15 cellular contexts compared by ENCODE assay signal in genomic region chrX:41877167-41877566, GRCh38. TPM values are rescaled to one million over a fixed set of nuclear protein-coding genes. Genes with fewer than 3 reads are reported as not detected.
DNase-seq lines count a peak whose midpoint lies in the region; ATAC-seq and TF ChIP-seq lines count a peak whose summit lies in the region.
"Had no signal": no experiment of that assay in that cellular context is flagged by ENCODE, and none has a peak within 500 bp of the region (broad histone marks: within the 10 kb centered on the region; RNA-seq: fewer than 3 reads in every experiment).

No MANE protein-coding gene starts in this region.

- no peak for TF ChIP-seq CTCF in testis (IDR thresholded peaks at IDR 0.05)

- H3K27me3 ChIP-seq in testis: no peaks in the 10 kb centered on the region

- TF ChIP-seq POLR2A in testis (IDR thresholded peaks at IDR 0.05): no peak

- H3K36me3 ChIP-seq in testis (ENCODE audit: low read depth, missing control alignments): no peaks in the 10 kb centered on the region

- in situ Hi-C loops in Caki2 (cut with HindIII; ENCODE audit: low pct_unique_long_range_greater_than_20kb, low sequenced_read_pairs): no loop called here

- H3K27ac ChIP-seq in testis: no peak overlapping the region

- no peaks in the 10 kb centered on the region for H3K27me3 Mint-ChIP-seq in activated naive CD4-positive, alpha-beta T cell treated with anti-CD3 and anti-CD28 coated beads, Interleukin-2, amount 50 U/mL, for 24 hours

- peaks cover 48% of the 10 kb centered on the region for H3K4me1 Mint-ChIP-seq in activated naive CD4-positive, alpha-beta T cell treated with anti-CD3 and anti-CD28 coated beads, Interleukin-2, amount 50 U/mL, for 24 hours

- H3K27ac Mint-ChIP-seq in activated naive CD4-positive, alpha-beta T cell treated with anti-CD3 and anti-CD28 coated beads, Interleukin-2, amount 50 U/mL, for 24 hours: peak overlapping the region; percentile 30
- H3K27ac Mint-ChIP-seq: CD14-positive monocyte, H9 had no signal

- peaks cover 5% of the 10 kb centered on the region for H3K36me3 Mint-ChIP-seq in activated naive CD4-positive, alpha-beta T cell treated with anti-CD3 and anti-CD28 coated beads, Interleukin-2, amount 50 U/mL, for 24 hours
- H3K36me3 Mint-ChIP-seq: CD14-positive monocyte had no signal

- ATAC-seq in GM19328 (IDR thresholded peaks at IDR 0.05; ENCODE audit: unreplicated experiment) (no peak), HG02798 (IDR thresholded peaks at IDR 0.05; ENCODE audit: poor library complexity, unreplicated experiment) (no peak)

- H3K4me1 ChIP-seq in testis: no peaks in the 10 kb centered on the region

- intact Hi-C loops in testis (cut with DNase I; ENCODE audit: low total_unique reads): no loop called here

- H3K9me3 ChIP-seq in testis: no peaks in the 10 kb centered on the region

- no peaks in the 10 kb centered on the region for H3K9me3 Mint-ChIP-seq in activated naive CD4-positive, alpha-beta T cell treated with anti-CD3 and anti-CD28 coated beads, Interleukin-2, amount 50 U/mL, for 24 hours
- H3K9me3 Mint-ChIP-seq: CD14-positive monocyte had no signal

- no peak overlapping the region for H3K4me3 ChIP-seq in testis

- DNase-seq in activated naive CD4-positive, alpha-beta T cell treated with anti-CD3 and anti-CD28 coated beads, Interleukin-2, amount 50 U/mL, for 16 hours: no peak
- peak; percentile 33 for DNase-seq in Caki2 (ENCODE audit: low read depth)
- peak; percentile 34 for DNase-seq in kidney tubule cell (ENCODE audit: low spot score)
- DNase-seq in renal cortical epithelial cell (ENCODE audit: low read depth): peak; percentile 42
- DNase-seq in testis: no peak
- DNase-seq: Calu3, DMS 273 treated with DMSO at 0.1 percent for 48 hours, DMS79 treated with DMSO at 0.1 percent for 48 hours, EL, GOT3, H9 had no signal

- WGBS in testis, 2 donors: 81 to 87% methylated on average over 2 of the region's 2 CpGs

- no peak overlapping the region for H3K4me3 Mint-ChIP-seq in activated naive CD4-positive, alpha-beta T cell treated with anti-CD3 and anti-CD28 coated beads, Interleukin-2, amount 50 U/mL, for 24 hours
- H3K4me3 Mint-ChIP-seq: H9 had no signal

RNA-seq across cellular contexts. Expression of gene CASK, which starts 46.2 kb away (rescaled TPM):
- total RNA-seq in Caki2 (2014; rRNA removed; shearing (Covaris generic); ENCODE audit: low replicate concordance): 36.7 and 42.5 TPM in 2 replicates
- total RNA-seq in renal cortical epithelial cell: 178 and 202 TPM in 2 replicates
- 10 to 100 TPM; 14.5 to 20.9 TPM for total RNA-seq in testis
- polyA plus RNA-seq in testis (ENCODE audit: insufficient read depth, low read depth, low replicate concordance): 8.5 TPM

Comparison
In these comparisons a context has a peak if more than half of its experiments do, and no peak if none do; other contexts are left out.
1. DNase-seq: peak in Caki2 (single experiment), kidney tubule cell (single experiment) and renal cortical epithelial cell (single experiment); none in activated naive CD4-positive, alpha-beta T cell treated with anti-CD3 and anti-CD28 coated beads, Interleukin-2, amount 50 U/mL, for 16 hours (single experiment) and testis (single experiment).